24 cellular contexts compared by ENCODE assay signal in genomic region chrX:153029162-153029561, GRCh38. TPM values are rescaled to one million over a fixed set of nuclear protein-coding genes. Genes with fewer than 3 reads are reported as not detected.
A peak's percentile ranks its signal among the peaks of the same experiment; 100 is the strongest.
DNase-seq lines count a peak whose midpoint lies in the region; TF ChIP-seq lines count a peak whose summit lies in the region.
"Had no signal": no experiment of that assay in that cellular context is flagged by ENCODE, and none has a peak within 500 bp of the region (broad histone marks: within the 10 kb centered on the region; RNA-seq: fewer than 3 reads in every experiment).

No MANE protein-coding gene starts in this region.

- CTCF ChIA-PET in HEK293 (lab: Yijun Ruan, JAX) = interaction anchor here (0.5 to 0.9 kb wide), 3 partner anchors 88 to 405 kb away, joined by 3 to 6 read pairs (median 3); no protein-coding TSS in a partner anchor

- DNase-seq in T-helper 1 cell (no peak), choroid plexus epithelial cell (ENCODE audit: low read depth) (peak; percentile 13), type B pancreatic cell (ENCODE audit: extremely low spot score, unreplicated experiment) (no peak), NCI-H1694 treated with DMSO at 0.1 percent for 48 hours (lab: John Stamatoyannopoulos, UW) (no peak), NCI-H1930 (lab: John Stamatoyannopoulos, UW) (no peak)
- DNase-seq: CD4-positive, CD25-positive, alpha-beta regulatory T cell; COR-L47; DMS53; GOT3; IMR-90; KG1; MG63; NCI-H1105 treated with DMSO at 0.1 percent for 48 hours; NCI-H146; NCI-H2029 treated with DMSO at 0.1 percent for 48 hours; NCI-H2171 treated with DMSO at 0.1 percent for 48 hours; NCI-H345; NCI-H524; NCI-H774; SIG-M5 had no signal

- H3K4me1 ChIP-seq in HEK293 (ENCODE audit: control insufficient read depth, insufficient read depth, low read length) = no peaks in the 10 kb centered on the region

- no peaks in the 10 kb centered on the region for H3K36me3 Mint-ChIP-seq in T-helper 1 cell treated with Interleukin-12 subunit alpha and Interleukin-12 subunit beta and Interleukin-4 antibody, amounts not matched to agents 30 μg/mL and 1 μg/mL, for 36 hours (ENCODE audit: low read depth)
- H3K36me3 Mint-ChIP-seq in type B pancreatic cell = no peaks in the 10 kb centered on the region
- H3K36me3 Mint-ChIP-seq: CD4-positive, CD25-positive, alpha-beta regulatory T cell had no signal

- H3K36me3 ChIP-seq in HEK293 (ENCODE audit: control insufficient read depth in 2 of 2, insufficient read depth in 1 of 2, low read length in 2 of 2) = no peaks in the 10 kb centered on the region
- H3K36me3 ChIP-seq: BLaER1, MG63 had no signal

- H3K27ac Mint-ChIP-seq in T-helper 1 cell treated with Interleukin-12 subunit alpha and Interleukin-12 subunit beta and Interleukin-4 antibody, amounts not matched to agents 30 μg/mL and 1 μg/mL, for 36 hours = peak overlapping the region; percentile 2
- H3K27ac Mint-ChIP-seq in type B pancreatic cell = peak overlapping the region; percentile 61

- peaks cover 7% of the 10 kb centered on the region for H3K4me1 Mint-ChIP-seq in T-helper 1 cell treated with Interleukin-12 subunit alpha and Interleukin-12 subunit beta and Interleukin-4 antibody, amounts not matched to agents 30 μg/mL and 1 μg/mL, for 36 hours (ENCODE audit: low read depth)
- H3K4me1 Mint-ChIP-seq in type B pancreatic cell (ENCODE audit: unreplicated experiment) = no peaks in the 10 kb centered on the region

- H3K9me3 ChIP-seq in HEK293 (ENCODE audit: control insufficient read depth, insufficient read depth, low read depth, low read length) = no peaks in the 10 kb centered on the region
- H3K9me3 ChIP-seq: MG63 had no signal

- no peaks in the 10 kb centered on the region for H3K9me3 Mint-ChIP-seq in T-helper 1 cell treated with Interleukin-12 subunit alpha and Interleukin-12 subunit beta and Interleukin-4 antibody, amounts not matched to agents 30 μg/mL and 1 μg/mL, for 36 hours
- H3K9me3 Mint-ChIP-seq in type B pancreatic cell = peaks cover 5% of the 10 kb centered on the region
- H3K9me3 Mint-ChIP-seq: CD4-positive, CD25-positive, alpha-beta regulatory T cell had no signal

- H3K27me3 Mint-ChIP-seq in T-helper 1 cell treated with Interleukin-12 subunit alpha and Interleukin-12 subunit beta and Interleukin-4 antibody, amounts not matched to agents 30 μg/mL and 1 μg/mL, for 36 hours (ENCODE audit: low read depth) = no peaks in the 10 kb centered on the region
- no peaks in the 10 kb centered on the region for H3K27me3 Mint-ChIP-seq in type B pancreatic cell

- H3K4me3 ChIP-seq in HEK293 (ENCODE audit: low read depth, low read length) (no peak overlapping the region), choroid plexus epithelial cell (ENCODE audit: low read depth, low read length) (no peak overlapping the region)
- H3K4me3 ChIP-seq: BLaER1, MG63, SK-N-MC had no signal

- POLR2A ChIA-PET in HEK293 (lab: Yijun Ruan, JAX) = no interaction called here

- TF ChIP-seq CTCF in HEK293 (tag by site-specific recombination; IDR thresholded peaks at IDR 0.05) (no peak), choroid plexus epithelial cell (conservative IDR thresholded peaks at IDR 0.05; ENCODE audit: low read depth, low read length) (no peak), type B pancreatic cell (conservative IDR thresholded peaks at IDR 0.05) (no peak)

- no peak overlapping the region for H3K4me3 Mint-ChIP-seq in T-helper 1 cell treated with Interleukin-12 subunit alpha and Interleukin-12 subunit beta and Interleukin-4 antibody, amounts not matched to agents 30 μg/mL and 1 μg/mL, for 36 hours
- H3K4me3 Mint-ChIP-seq in type B pancreatic cell = no peak overlapping the region

- H3K27ac ChIP-seq in HEK293 (ENCODE audit: extremely low read depth, low read depth, low read length) = no peak overlapping the region
- H3K27ac ChIP-seq: BLaER1, SK-N-MC had no signal

TF ChIP-seq in HEK293, 187 proteins besides CTCF, POLR2A, EP300 and RAD21:
- peak; percentile 57 for TF ChIP-seq SCRT2 (tag by site-specific recombination; IDR thresholded peaks at IDR 0.05)
- peak; percentile 81 for TF ChIP-seq SCRT1 (tag by site-specific recombination; IDR thresholded peaks at IDR 0.05; ENCODE audit: borderline replicate concordance)
- TF ChIP-seq ZNF514 (tag by site-specific recombination; IDR thresholded peaks at IDR 0.05) = no peak
- no peak for TF ChIP-seq ZXDB (tag by site-specific recombination; IDR thresholded peaks at IDR 0.05)
- no peak for TF ChIP-seq ZNF776 (tag by site-specific recombination; IDR thresholded peaks at IDR 0.05; ENCODE audit: borderline replicate concordance)
- no peak for TF ChIP-seq ZBTB11 (tag by site-specific recombination; conservative IDR thresholded peaks at IDR 0.05; ENCODE audit: low read depth)
- TF ChIP-seq ZNF488 (tag by site-specific recombination; IDR thresholded peaks at IDR 0.05) = no peak

RNA-seq across cellular contexts. Expression of gene PNMA3, which starts 27.1 kb away (rescaled TPM):
- 4.3 and 9.2 TPM in 2 replicates for total RNA-seq in type B pancreatic cell (ENCODE audit: low replicate concordance)
- total RNA-seq: IMR-90 had no signal

RNA-seq across cellular contexts. Expression of gene PNMA5, which starts 35.2 kb away (rescaled TPM):
- total RNA-seq in type B pancreatic cell (ENCODE audit: low replicate concordance) = 0.22 TPM in 1 of 2 replicates, not detected in the other
- total RNA-seq: IMR-90 had no signal

RNA-seq across cellular contexts. Expression of gene PNMA6A, which starts 43.1 kb away (rescaled TPM):
- total RNA-seq in type B pancreatic cell (ENCODE audit: low replicate concordance) = 3.0 and 5.4 TPM in 2 replicates
- total RNA-seq: CD4-positive, CD25-positive, alpha-beta regulatory T cell had no signal
